8 cellular contexts compared by ENCODE assay signal in the genomic region with DNA sequence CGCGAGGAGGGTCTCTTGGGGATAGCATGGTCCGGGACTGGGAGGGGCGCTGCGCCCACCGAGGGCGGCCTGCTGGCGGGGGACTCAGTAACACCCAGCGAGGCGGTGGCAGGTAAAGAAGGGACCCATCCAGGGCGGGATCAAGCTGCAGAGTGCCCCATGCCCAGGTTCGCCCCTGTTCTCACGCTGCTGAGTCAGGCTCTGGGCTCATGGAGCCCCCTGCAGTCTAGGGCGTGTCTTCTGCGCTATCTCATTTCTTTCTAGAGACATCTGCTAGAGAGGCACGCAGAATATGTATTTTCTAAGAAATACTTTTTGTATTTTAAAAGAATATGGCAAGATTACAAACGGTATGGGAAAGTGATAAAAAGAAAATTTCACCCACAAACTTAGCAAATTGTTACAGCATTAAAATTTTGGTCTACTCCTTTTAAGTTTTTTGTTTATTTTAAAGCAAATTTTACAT. TPM values are rescaled to one million over a fixed set of nuclear protein-coding genes. Genes with fewer than 3 reads are reported as not detected.
DNase-seq lines count a peak whose midpoint lies in the region; ATAC-seq, FAIRE-seq and TF ChIP-seq lines count a peak whose summit lies in the region.

No MANE protein-coding gene starts in this region.

- H3K4me3 Mint-ChIP-seq in stimulated activated memory B cell treated with anti-CD40 and anti-IgM and Interleukin-4, amounts not matched to agents 10 μg/mL and 1 μg/mL and 100 μg/mL, for 72 hours = peak overlapping the region; percentile 64

- SMC1A ChIA-PET in GM12878 (lab: Charles Lee; ENCODE audit: uncharacterized antibody, unreplicated experiment) = interaction anchor here (0.7 to 8.5 kb wide), 8 partner anchors 9 to 305 kb away, joined by 3 to 98 read pairs (median 5); no protein-coding TSS in a partner anchor

- TF ChIP-seq CTCF in 22Rv1 (IDR thresholded peaks at IDR 0.05) (no peak), GM12873 (IDR thresholded peaks at IDR 0.05; ENCODE audit: insufficient read depth, low read depth, low read length, missing control alignments) (peak; percentile 38), GM12878 (IDR thresholded peaks at IDR 0.05 in 2 of 3, conservative IDR thresholded peaks at IDR 0.05 in 1 of 3; ENCODE audit: control insufficient read depth in 2 of 3, extremely low read depth in 1 of 3, insufficient read depth in 1 of 3, low read depth in 3 of 3, low read length in 3 of 3) (peak; percentile 37 to 47 (median 38); a peak in 5 of 6 replicates)

- peak overlapping the region; percentile 96 for H3K4me2 ChIP-seq in GM12878 (ENCODE audit: control insufficient read depth, insufficient read depth)

- H3K4me1 ChIP-seq in GM12878 (ENCODE audit: control insufficient read depth, insufficient read depth, low read length) = peaks cover 5% of the 10 kb centered on the region; the same call in 1 of the 2 replicates

- H2AFZ ChIP-seq in GM12878 (ENCODE audit: control insufficient read depth, low read depth, low read length) = peak overlapping the region; percentile 94

- RAD21 ChIA-PET in GM12878 (lab: Charles Lee; ENCODE audit: unreplicated experiment) = interaction anchor here (0.8 to 3.4 kb wide), 8 partner anchors 13 to 295 kb away, joined by 3 to 30 read pairs (median 4); no protein-coding TSS in a partner anchor

- in situ Hi-C loops in GM12878 (cut with MboI) = no loop called here

- peak; percentile 54 for DNase-seq in NCI-H510A treated with DMSO at 0.1 percent for 48 hours (lab: John Stamatoyannopoulos, UW)
- DNase-seq in GM12878 (ENCODE audit: low read depth, low spot score) = no peak
- no peak for DNase-seq in NCI-H1436 treated with DMSO at 0.1 percent for 48 hours (lab: John Stamatoyannopoulos, UW)

- H3K79me2 ChIP-seq in GM12878 (ENCODE audit: control insufficient read depth, insufficient read depth, low read length) = peaks cover 3% of the 10 kb centered on the region; the same call in 1 of the 2 replicates

- CTCF ChIA-PET in GM12878 (lab: Yijun Ruan, JAX) = interaction anchor here (1.1 to 7.5 kb wide), 18 partner anchors 11 to 448 kb away, joined by 3 to 108 read pairs (median 8); no protein-coding TSS in a partner anchor

- H3K27ac ChIP-seq in 22Rv1 = peak overlapping the region; percentile 68
- H3K27ac ChIP-seq in GM12878 (ENCODE audit: control insufficient read depth, insufficient read depth) = peak overlapping the region; percentile 39; the same call in 1 of the 2 replicates

- POLR2A ChIA-PET in GM12878 (lab: Charles Lee) = interaction anchor here (0.7 to 1.8 kb wide), 3 partner anchors 8 to 22 kb away, joined by 4 to 11 read pairs (median 4); no protein-coding TSS in a partner anchor

- peaks cover 0 to under 1% of the 10 kb centered on the region in 2 experiments; a peak in 2 of 4 replicates for H3K27me3 ChIP-seq in GM12878 (replicated peaks in 1 of 2; ENCODE audit: control insufficient read depth in 2 of 2, insufficient read depth in 2 of 2, low read length in 1 of 2)

- H3K9me3 ChIP-seq in GM12878 (replicated peaks; ENCODE audit: control insufficient read depth, insufficient read depth, low read length) = peaks cover 8% of the 10 kb centered on the region; the same call in 2 of the 3 replicates

- H3K4me3 ChIP-seq in GM12878 = peak overlapping the region; percentile 86

- peaks cover 64% of the 10 kb centered on the region for H3K27me3 Mint-ChIP-seq in stimulated activated memory B cell treated with anti-CD40 and anti-IgM and Interleukin-4, amounts not matched to agents 10 μg/mL and 1 μg/mL and 100 μg/mL, for 72 hours

- WGBS in GM12878 (ENCODE audit: insufficient coverage, insufficient replicate concordance, low lambda C conversion rate, missing lambda C conversion rate) = 1% methylated on average over 17 of the region's 17 CpGs

- no peak overlapping the region for H3K27ac Mint-ChIP-seq in stimulated activated memory B cell treated with anti-CD40 and anti-IgM and Interleukin-4, amounts not matched to agents 10 μg/mL and 1 μg/mL and 100 μg/mL, for 72 hours

- peak; percentile 62 for ATAC-seq in HG02943 (IDR thresholded peaks at IDR 0.05; ENCODE audit: low read depth, unreplicated experiment)
- ATAC-seq in GM12878 = peak; percentile 83
- ATAC-seq in stimulated activated memory B cell treated with anti-CD40 and anti-IgM and Interleukin-4, amounts not matched to agents 10 μg/mL and 1 μg/mL and 100 μg/mL, for 72 hours = peak; percentile 51

- H3K9me3 Mint-ChIP-seq in stimulated activated memory B cell treated with anti-CD40 and anti-IgM and Interleukin-4, amounts not matched to agents 10 μg/mL and 1 μg/mL and 100 μg/mL, for 72 hours = no peaks in the 10 kb centered on the region

- intact Hi-C loops in GM12878 (cut with micrococcal nuclease; ENCODE audit: unreplicated experiment) = no loop called here

- peaks cover 15% of the 10 kb centered on the region for H3K4me1 Mint-ChIP-seq in stimulated activated memory B cell treated with anti-CD40 and anti-IgM and Interleukin-4, amounts not matched to agents 10 μg/mL and 1 μg/mL and 100 μg/mL, for 72 hours

- BruUV-seq in GM12878 (replicated peaks; lab: Mats Ljungman, UMichigan) = no TSS peak

- no peaks in the 10 kb centered on the region for H4K20me1 ChIP-seq in GM12878 (ENCODE audit: control insufficient read depth, insufficient read depth)

- H3K36me3 Mint-ChIP-seq in stimulated activated memory B cell treated with anti-CD40 and anti-IgM and Interleukin-4, amounts not matched to agents 10 μg/mL and 1 μg/mL and 100 μg/mL, for 72 hours = no peaks in the 10 kb centered on the region

- TF ChIP-seq EP300 in GM12878 (IDR thresholded peaks at IDR 0.05; ENCODE audit: borderline replicate concordance in 1 of 2, control insufficient read depth in 1 of 2, low read depth in 2 of 2, low read length in 2 of 2) = no peak

- H3K9ac ChIP-seq in GM12878 (ENCODE audit: control insufficient read depth, insufficient read depth, low read length) = peak overlapping the region; percentile 55

- TF ChIP-seq POLR2A in GM12878 (IDR thresholded peaks at IDR 0.05; ENCODE audit: low read depth, low read length) = peak; percentile 28; the same call in 1 of the 2 replicates

- H3K36me3 ChIP-seq in GM12878 (ENCODE audit: control insufficient read depth in 2 of 2, insufficient read depth in 2 of 2, low read length in 1 of 2) = no peaks in the 10 kb centered on the region

- FAIRE-seq in GM12878 (lab: Jason Lieb, UNC) (peak; percentile 68), islet of Langerhans (lab: Jason Lieb, UNC) (peak; percentile 85)

- peak; percentile 15; the same call in 1 of the 2 replicates for TF ChIP-seq RAD21 in GM12878 (IDR thresholded peaks at IDR 0.05; ENCODE audit: insufficient read depth, low read depth, low read length)

TF ChIP-seq in GM12878, 131 proteins besides CTCF, POLR2A, EP300 and RAD21 (continues in another document):
- TF ChIP-seq RCOR1 (conservative IDR thresholded peaks at IDR 0.05; ENCODE audit: low read depth, low read length) (no peak), GATAD2B (conservative IDR thresholded peaks at IDR 0.05; ENCODE audit: low read depth) (peak; percentile 10; the same call in 1 of the 2 replicates), TAF1 (IDR thresholded peaks at IDR 0.05; ENCODE audit: borderline replicate concordance, low read depth, low read length) (no peak)

RNA-seq across cellular contexts. Expression of gene EPDR1, which starts 0.9 kb away (rescaled TPM):
- 5.9 and 7.4 TPM in 2 replicates for total RNA-seq in GM12878 (2013; cell fraction: nucleolus; rRNA removed)
- 4.2 and 5.5 TPM in 2 replicates for total RNA-seq in GM12878 (2014; rRNA removed)
- 2.9 and 3.1 TPM in 2 replicates for total RNA-seq in GM12878 (2014; rRNA removed; fragmentation: Illumina TruSeq; extraction: Trizol)
- 4.5 and 5.5 TPM in 2 replicates for total RNA-seq in GM12878 (2021)
- 1.1 TPM for polyA plus RNA-seq in GM12878 (2011; ENCODE audit: low read depth)
- polyA plus RNA-seq in GM12878 (2011; rRNA removed) = 18.8 and 21.4 TPM in 2 replicates
- polyA plus RNA-seq in GM12878 (2011; cell fraction: cytosol; rRNA removed) = 15.4 and 15.9 TPM in 2 replicates
- polyA plus RNA-seq in GM12878 (2011; cell fraction: nucleus; rRNA removed) = 8.1 and 8.7 TPM in 2 replicates
- polyA plus RNA-seq in GM12878 (2012) = 0.95 and 3.3 TPM in 2 replicates
- 3.6 and 4.4 TPM in 2 replicates for polyA plus RNA-seq in GM12878 (2014; fragmentation: Illumina TruSeq; extraction: Trizol)
- 1 to 10 TPM; 1.2 to 2.2 TPM for polyA plus RNA-seq in GM12878 (2014; fragmentation: Nextera tagmentation; extraction: Ambion mirVana)
- 4.2 and 4.9 TPM in 2 replicates for polyA plus RNA-seq in GM12878 (2014; rRNA removed)
- 1 to 10 TPM; 5.4 to 6.7 TPM for polyA plus RNA-seq in GM12878 (2016; fragmentation: Nextera tagmentation; extraction: Ambion mirVana)
- 9.5 and 10.3 TPM in 2 replicates for polyA minus RNA-seq in GM12878 (2011; rRNA and poly(A)+ RNA removed)
- polyA minus RNA-seq in GM12878 (2011; cell fraction: cytosol; rRNA and poly(A)+ RNA removed) = 5.5 and 7.6 TPM in 2 replicates
- 11.5 and 17.2 TPM in 2 replicates for polyA minus RNA-seq in GM12878 (2011; cell fraction: nucleus; rRNA and poly(A)+ RNA removed)

RNA-seq across cellular contexts. Expression of gene SFRP4, which starts 4.8 kb away (rescaled TPM):
- total RNA-seq in GM12878 (2013; cell fraction: nucleolus; rRNA removed) = not detected in 2 replicates
- total RNA-seq in GM12878 (2014; rRNA removed) = not detected in 2 replicates
- not detected in 2 replicates for total RNA-seq in GM12878 (2014; rRNA removed; fragmentation: Illumina TruSeq; extraction: Trizol)
- 0.24 TPM in 1 of 2 replicates, not detected in the other for total RNA-seq in GM12878 (2021)
- not detected for polyA plus RNA-seq in GM12878 (2011; ENCODE audit: low read depth)
- 0.14 and 0.20 TPM in 2 replicates for polyA plus RNA-seq in GM12878 (2011; rRNA removed)
- 0.06 and 0.08 TPM in 2 replicates for polyA plus RNA-seq in GM12878 (2011; cell fraction: cytosol; rRNA removed)
- 0.07 and 0.13 TPM in 2 replicates for polyA plus RNA-seq in GM12878 (2011; cell fraction: nucleus; rRNA removed)
- polyA plus RNA-seq in GM12878 (2012) = 0.04 and 0.08 TPM in 2 replicates
- polyA plus RNA-seq in GM12878 (2014; fragmentation: Illumina TruSeq; extraction: Trizol) = not detected in 2 replicates
- polyA plus RNA-seq in GM12878 (2014; fragmentation: Nextera tagmentation; extraction: Ambion mirVana) = under 1 TPM in 1 of 2 experiments, not detected in 1; 0.02 TPM
- 0.03 and 0.15 TPM in 2 replicates for polyA plus RNA-seq in GM12878 (2014; rRNA removed)
- polyA plus RNA-seq in GM12878 (2016; fragmentation: Nextera tagmentation; extraction: Ambion mirVana) = not detected
- 0.10 and 0.29 TPM in 2 replicates for polyA minus RNA-seq in GM12878 (2011; rRNA and poly(A)+ RNA removed)
- polyA minus RNA-seq in GM12878 (2011; cell fraction: cytosol; rRNA and poly(A)+ RNA removed) = not detected in 2 replicates
- 0.24 TPM in 1 of 2 replicates, not detected in the other for polyA minus RNA-seq in GM12878 (2011; cell fraction: nucleus; rRNA and poly(A)+ RNA removed)
